ENCODE assay signal across 8 cellular contexts in genomic region chr9:89234636-89235035, GRCh38. TPM values are rescaled to one million over a fixed set of nuclear protein-coding genes. Genes with fewer than 3 reads are reported as not detected.
DNase-seq lines count a peak whose midpoint lies in the region; ATAC-seq and TF ChIP-seq lines count a peak whose summit lies in the region.

No MANE protein-coding gene starts in this region.

- no peak overlapping the region for H3K4me3 ChIP-seq in GM12864 (ENCODE audit: low read depth, low read length)

- no peaks in the 10 kb centered on the region for H3K4me1 ChIP-seq in foreskin keratinocyte

- H3K27ac ChIP-seq in foreskin keratinocyte: no peak overlapping the region

- peak; percentile 92 for ATAC-seq in WTC11
- peak; percentile 54 for ATAC-seq in foreskin keratinocyte

- peaks cover 3% of the 10 kb centered on the region; the same call in 1 of the 2 replicates for H3K36me3 Mint-ChIP-seq in WTC11

- peak overlapping the region; percentile 74 for H3K4me3 Mint-ChIP-seq in WTC11

- TF ChIP-seq CTCF in GM12864 (IDR thresholded peaks at IDR 0.05; ENCODE audit: low read depth, low read length, missing control alignments) (peak; percentile 28), WTC11 (IDR thresholded peaks at IDR 0.05) (no peak), foreskin keratinocyte (conservative IDR thresholded peaks at IDR 0.05) (no peak)

- H3K27me3 ChIP-seq in foreskin keratinocyte: peaks cover 62% of the 10 kb centered on the region

- no peak overlapping the region for H3K27ac Mint-ChIP-seq in WTC11

- peaks cover 14% of the 10 kb centered on the region for H3K9me3 Mint-ChIP-seq in WTC11

- DNase-seq in GM12864 (ENCODE audit: low read depth) (peak; percentile 25), HEK293T (ENCODE audit: extremely low spot score) (peak; percentile 49), WTC11 (ENCODE audit: low spot score) (peak; percentile 58), foreskin keratinocyte (peak in 1 of 2 donors; percentile 14), NCI-H1436 (lab: John Stamatoyannopoulos, UW) (no peak), NCI-H510A (lab: John Stamatoyannopoulos, UW) (no peak), NCI-H2227 (lab: John Stamatoyannopoulos, UW; ENCODE audit: unreplicated experiment) (no peak)
- peak; percentile 55 for DNase-seq in stimulated activated CD4-positive, alpha-beta T cell treated with anti-CD3 and anti-CD28 coated beads, Interleukin-1b, Interleukin-23, amount 100 ng/mL, for 48 hours

- H3K4me1 Mint-ChIP-seq in WTC11: peaks cover 16% of the 10 kb centered on the region

- CTCF ChIA-PET in HEK293T (lab: Yijun Ruan, JAX) (interaction anchor here (0.7 kb wide), 1 partner anchor 8 kb away, joined by 3 read pairs; no protein-coding TSS in a partner anchor), WTC11 (lab: Charles Lee) (interaction anchor here (0.6 to 1.3 kb wide), 8 partner anchors 8 to 310 kb away, joined by 3 to 13 read pairs (median 3); no protein-coding TSS in a partner anchor)

- POLR2A ChIA-PET in HEK293T (lab: Yijun Ruan, JAX): no interaction called here
- POLR2A ChIA-PET in WTC11 (lab: Charles Lee): no interaction called here

- peaks cover 24% of the 10 kb centered on the region for H3K27me3 Mint-ChIP-seq in WTC11 (ENCODE audit: low read depth)

TF ChIP-seq in HEK293T, 16 proteins besides CTCF, POLR2A, EP300 and RAD21:
- no peak for TF ChIP-seq CTBP1 (IDR thresholded peaks at IDR 0.05; ENCODE audit: borderline replicate concordance)
- TF ChIP-seq ZNF384 (IDR thresholded peaks at IDR 0.05): no peak
- TF ChIP-seq L3MBTL2 (conservative IDR thresholded peaks at IDR 0.05): peak; percentile 60
- no peak for TF ChIP-seq ARNT (IDR thresholded peaks at IDR 0.05)
- no peak for TF ChIP-seq FOXA1 (IDR thresholded peaks at IDR 0.05)
- no peak for TF ChIP-seq SP1 (IDR thresholded peaks at IDR 0.05)
TF ChIP-seq in HEK293T: peak in this region for 1.

TF ChIP-seq in WTC11, 78 proteins besides CTCF, POLR2A, EP300 and RAD21 (continues in another document):
- TF ChIP-seq, protein P1, sequence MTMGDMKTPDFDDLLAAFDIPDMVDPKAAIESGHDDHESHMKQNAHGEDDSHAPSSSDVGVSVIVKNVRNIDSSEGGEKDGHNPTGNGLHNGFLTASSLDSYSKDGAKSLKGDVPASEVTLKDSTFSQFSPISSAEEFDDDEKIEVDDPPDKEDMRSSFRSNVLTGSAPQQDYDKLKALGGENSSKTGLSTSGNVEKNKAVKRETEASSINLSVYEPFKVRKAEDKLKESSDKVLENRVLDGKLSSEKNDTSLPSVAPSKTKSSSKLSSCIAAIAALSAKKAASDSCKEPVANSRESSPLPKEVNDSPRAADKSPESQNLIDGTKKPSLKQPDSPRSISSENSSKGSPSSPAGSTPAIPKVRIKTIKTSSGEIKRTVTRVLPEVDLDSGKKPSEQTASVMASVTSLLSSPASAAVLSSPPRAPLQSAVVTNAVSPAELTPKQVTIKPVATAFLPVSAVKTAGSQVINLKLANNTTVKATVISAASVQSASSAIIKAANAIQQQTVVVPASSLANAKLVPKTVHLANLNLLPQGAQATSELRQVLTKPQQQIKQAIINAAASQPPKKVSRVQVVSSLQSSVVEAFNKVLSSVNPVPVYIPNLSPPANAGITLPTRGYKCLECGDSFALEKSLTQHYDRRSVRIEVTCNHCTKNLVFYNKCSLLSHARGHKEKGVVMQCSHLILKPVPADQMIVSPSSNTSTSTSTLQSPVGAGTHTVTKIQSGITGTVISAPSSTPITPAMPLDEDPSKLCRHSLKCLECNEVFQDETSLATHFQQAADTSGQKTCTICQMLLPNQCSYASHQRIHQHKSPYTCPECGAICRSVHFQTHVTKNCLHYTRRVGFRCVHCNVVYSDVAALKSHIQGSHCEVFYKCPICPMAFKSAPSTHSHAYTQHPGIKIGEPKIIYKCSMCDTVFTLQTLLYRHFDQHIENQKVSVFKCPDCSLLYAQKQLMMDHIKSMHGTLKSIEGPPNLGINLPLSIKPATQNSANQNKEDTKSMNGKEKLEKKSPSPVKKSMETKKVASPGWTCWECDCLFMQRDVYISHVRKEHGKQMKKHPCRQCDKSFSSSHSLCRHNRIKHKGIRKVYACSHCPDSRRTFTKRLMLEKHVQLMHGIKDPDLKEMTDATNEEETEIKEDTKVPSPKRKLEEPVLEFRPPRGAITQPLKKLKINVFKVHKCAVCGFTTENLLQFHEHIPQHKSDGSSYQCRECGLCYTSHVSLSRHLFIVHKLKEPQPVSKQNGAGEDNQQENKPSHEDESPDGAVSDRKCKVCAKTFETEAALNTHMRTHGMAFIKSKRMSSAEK (CRISPR knock-in tag; IDR thresholded peaks at IDR 0.05; ENCODE audit: borderline replicate concordance): no peak
- TF ChIP-seq, protein P2, sequence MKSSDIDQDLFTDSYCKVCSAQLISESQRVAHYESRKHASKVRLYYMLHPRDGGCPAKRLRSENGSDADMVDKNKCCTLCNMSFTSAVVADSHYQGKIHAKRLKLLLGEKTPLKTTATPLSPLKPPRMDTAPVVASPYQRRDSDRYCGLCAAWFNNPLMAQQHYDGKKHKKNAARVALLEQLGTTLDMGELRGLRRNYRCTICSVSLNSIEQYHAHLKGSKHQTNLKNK (CRISPR knock-in tag; IDR thresholded peaks at IDR 0.05): no peak
- TF ChIP-seq RORB (CRISPR knock-in tag; IDR thresholded peaks at IDR 0.05) (no peak), NFYB (CRISPR knock-in tag; conservative IDR thresholded peaks at IDR 0.05; ENCODE audit: low read depth) (no peak), FOXJ3 (CRISPR knock-in tag; IDR thresholded peaks at IDR 0.05; ENCODE audit: borderline replicate concordance) (no peak), CREB1 (CRISPR knock-in tag; IDR thresholded peaks at IDR 0.05) (no peak), USF1 (CRISPR knock-in tag; IDR thresholded peaks at IDR 0.05) (peak; percentile 54; the same call in 1 of the 2 replicates), KAT7 (CRISPR knock-in tag; IDR thresholded peaks at IDR 0.05; ENCODE audit: borderline replicate concordance) (no peak), ZBTB21 (CRISPR knock-in tag; IDR thresholded peaks at IDR 0.05; ENCODE audit: borderline replicate concordance) (peak; percentile 40; the same call in 1 of the 2 replicates), OVOL2 (CRISPR knock-in tag; IDR thresholded peaks at IDR 0.05; ENCODE audit: borderline replicate concordance) (no peak), CBFB (CRISPR knock-in tag; IDR thresholded peaks at IDR 0.05; ENCODE audit: low read depth) (no peak), JAZF1 (CRISPR knock-in tag; IDR thresholded peaks at IDR 0.05) (no peak)
- TF ChIP-seq, protein P3, sequence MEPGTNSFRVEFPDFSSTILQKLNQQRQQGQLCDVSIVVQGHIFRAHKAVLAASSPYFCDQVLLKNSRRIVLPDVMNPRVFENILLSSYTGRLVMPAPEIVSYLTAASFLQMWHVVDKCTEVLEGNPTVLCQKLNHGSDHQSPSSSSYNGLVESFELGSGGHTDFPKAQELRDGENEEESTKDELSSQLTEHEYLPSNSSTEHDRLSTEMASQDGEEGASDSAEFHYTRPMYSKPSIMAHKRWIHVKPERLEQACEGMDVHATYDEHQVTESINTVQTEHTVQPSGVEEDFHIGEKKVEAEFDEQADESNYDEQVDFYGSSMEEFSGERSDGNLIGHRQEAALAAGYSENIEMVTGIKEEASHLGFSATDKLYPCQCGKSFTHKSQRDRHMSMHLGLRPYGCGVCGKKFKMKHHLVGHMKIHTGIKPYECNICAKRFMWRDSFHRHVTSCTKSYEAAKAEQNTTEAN (CRISPR knock-in tag; IDR thresholded peaks at IDR 0.05): no peak
- TF ChIP-seq, protein P4, sequence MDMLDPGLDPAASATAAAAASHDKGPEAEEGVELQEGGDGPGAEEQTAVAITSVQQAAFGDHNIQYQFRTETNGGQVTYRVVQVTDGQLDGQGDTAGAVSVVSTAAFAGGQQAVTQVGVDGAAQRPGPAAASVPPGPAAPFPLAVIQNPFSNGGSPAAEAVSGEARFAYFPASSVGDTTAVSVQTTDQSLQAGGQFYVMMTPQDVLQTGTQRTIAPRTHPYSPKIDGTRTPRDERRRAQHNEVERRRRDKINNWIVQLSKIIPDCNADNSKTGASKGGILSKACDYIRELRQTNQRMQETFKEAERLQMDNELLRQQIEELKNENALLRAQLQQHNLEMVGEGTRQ (CRISPR knock-in tag; IDR thresholded peaks at IDR 0.05): peak; percentile 57; the same call in 1 of the 2 replicates
- TF ChIP-seq, protein P5, sequence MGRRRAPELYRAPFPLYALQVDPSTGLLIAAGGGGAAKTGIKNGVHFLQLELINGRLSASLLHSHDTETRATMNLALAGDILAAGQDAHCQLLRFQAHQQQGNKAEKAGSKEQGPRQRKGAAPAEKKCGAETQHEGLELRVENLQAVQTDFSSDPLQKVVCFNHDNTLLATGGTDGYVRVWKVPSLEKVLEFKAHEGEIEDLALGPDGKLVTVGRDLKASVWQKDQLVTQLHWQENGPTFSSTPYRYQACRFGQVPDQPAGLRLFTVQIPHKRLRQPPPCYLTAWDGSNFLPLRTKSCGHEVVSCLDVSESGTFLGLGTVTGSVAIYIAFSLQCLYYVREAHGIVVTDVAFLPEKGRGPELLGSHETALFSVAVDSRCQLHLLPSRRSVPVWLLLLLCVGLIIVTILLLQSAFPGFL (CRISPR knock-in tag; IDR thresholded peaks at IDR 0.05; ENCODE audit: borderline replicate concordance): no peak
- TF ChIP-seq, protein P6, sequence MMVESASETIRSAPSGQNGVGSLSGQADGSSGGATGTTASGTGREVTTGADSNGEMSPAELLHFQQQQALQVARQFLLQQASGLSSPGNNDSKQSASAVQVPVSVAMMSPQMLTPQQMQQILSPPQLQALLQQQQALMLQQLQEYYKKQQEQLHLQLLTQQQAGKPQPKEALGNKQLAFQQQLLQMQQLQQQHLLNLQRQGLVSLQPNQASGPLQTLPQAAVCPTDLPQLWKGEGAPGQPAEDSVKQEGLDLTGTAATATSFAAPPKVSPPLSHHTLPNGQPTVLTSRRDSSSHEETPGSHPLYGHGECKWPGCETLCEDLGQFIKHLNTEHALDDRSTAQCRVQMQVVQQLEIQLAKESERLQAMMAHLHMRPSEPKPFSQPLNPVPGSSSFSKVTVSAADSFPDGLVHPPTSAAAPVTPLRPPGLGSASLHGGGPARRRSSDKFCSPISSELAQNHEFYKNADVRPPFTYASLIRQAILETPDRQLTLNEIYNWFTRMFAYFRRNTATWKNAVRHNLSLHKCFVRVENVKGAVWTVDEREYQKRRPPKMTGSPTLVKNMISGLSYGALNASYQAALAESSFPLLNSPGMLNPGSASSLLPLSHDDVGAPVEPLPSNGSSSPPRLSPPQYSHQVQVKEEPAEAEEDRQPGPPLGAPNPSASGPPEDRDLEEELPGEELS (CRISPR knock-in tag; IDR thresholded peaks at IDR 0.05): no peak

RNA-seq across cellular contexts. Expression of gene SHC3, which starts 56.0 kb away (rescaled TPM):
- total RNA-seq in WTC11 (2021): 4.2 to 5.1 TPM (median 4.9 TPM) in 3 replicates
- total RNA-seq in foreskin keratinocyte: under 0.01 and 0.07 TPM in 2 replicates
- 0.01 and 0.07 TPM in 2 replicates for polyA plus RNA-seq in foreskin keratinocyte

Comparison
In these comparisons a context has a peak if more than half of its experiments do, and no peak if none do; other contexts are left out.
1. DNase-seq: peak in GM12864 (single experiment), HEK293T (single experiment), WTC11 (single experiment) and stimulated activated CD4-positive, alpha-beta T cell treated with anti-CD3 and anti-CD28 coated beads, Interleukin-1b, Interleukin-23, amount 100 ng/mL, for 48 hours (single experiment); none in NCI-H1436 (single experiment), NCI-H510A (single experiment) and NCI-H2227 (single experiment).